Comparison of ENCODE assay signal across 22 cellular contexts in genomic region chr19:32367063-32367462, GRCh38.
"Had no signal": no experiment of that assay in that cellular context is flagged by ENCODE, and none has a peak within 500 bp of the region (broad histone marks: within the 10 kb centered on the region; RNA-seq: fewer than 3 reads in every experiment).

No MANE protein-coding gene starts in this region.

- H3K36me3 ChIP-seq: right lobe of liver, thoracic aorta had no signal

- H3K27ac ChIP-seq: esophagus squamous epithelium, gastroesophageal sphincter, left lung, lower lobe of right lung, pancreas, psoas muscle, right lobe of liver, transverse colon had no signal

- ATAC-seq: gastroesophageal sphincter; left lung; lower lobe of right lung; natural killer cell treated with Interleukin-12 subunit alpha and Interleukin-12 subunit beta and Interleukin-15 and Interleukin-18, amount 100 ng/mL, for 72 hours; pancreas; right lobe of liver; stimulated activated memory B cell treated with anti-CD40 and anti-IgM and Interleukin-4, amounts not matched to agents 10 μg/mL and 1 μg/mL and 100 μg/mL, for 72 hours had no signal

- H3K27me3 ChIP-seq: esophagus squamous epithelium, gastroesophageal sphincter, pancreas, right lobe of liver, transverse colon had no signal

- H3K27ac Mint-ChIP-seq: dendritic cell treated with granulocyte-macrophage colony-stimulating factor and Interleukin-4, amounts not matched to agents 40 ng/mL and 50 ng/mL, for 4 days; mesothelial cell of epicardium; stimulated activated memory B cell treated with anti-CD40 and anti-IgM and Interleukin-4, amounts not matched to agents 10 μg/mL and 1 μg/mL and 100 μg/mL, for 72 hours; stimulated activated naive CD8-positive, alpha-beta T cell treated with anti-CD3 and anti-CD28 coated beads, Interleukin-15, Interleukin-2, amounts not matched to agents 100 ng/mL and 50 ng/mL, for 24 hours had no signal

- H3K27me3 Mint-ChIP-seq: memory B cell; natural killer cell treated with Interleukin-12 subunit alpha and Interleukin-12 subunit beta and Interleukin-15 and Interleukin-18, amount 100 ng/mL, for 72 hours; stimulated activated memory B cell treated with anti-CD40 and anti-IgM and Interleukin-4, amounts not matched to agents 10 μg/mL and 1 μg/mL and 100 μg/mL, for 72 hours; stimulated activated naive CD8-positive, alpha-beta T cell treated with anti-CD3 and anti-CD28 coated beads, Interleukin-15, Interleukin-2, amounts not matched to agents 100 ng/mL and 50 ng/mL, for 24 hours had no signal

- H3K9me3 ChIP-seq: esophagus squamous epithelium, gastroesophageal sphincter, left lung, lower lobe of right lung, pancreas, psoas muscle, right lobe of liver, thoracic aorta, transverse colon had no signal

- H3K4me3 Mint-ChIP-seq: dendritic cell treated with granulocyte-macrophage colony-stimulating factor and Interleukin-4, amounts not matched to agents 40 ng/mL and 50 ng/mL, for 4 days; memory B cell; mesothelial cell of epicardium; natural killer cell treated with Interleukin-12 subunit alpha and Interleukin-12 subunit beta and Interleukin-15 and Interleukin-18, amount 100 ng/mL, for 72 hours; stimulated activated memory B cell treated with anti-CD40 and anti-IgM and Interleukin-4, amounts not matched to agents 10 μg/mL and 1 μg/mL and 100 μg/mL, for 72 hours; stimulated activated naive CD8-positive, alpha-beta T cell treated with anti-CD3 and anti-CD28 coated beads, Interleukin-15, Interleukin-2, amounts not matched to agents 100 ng/mL and 50 ng/mL, for 24 hours had no signal

- H3K9me3 Mint-ChIP-seq: dendritic cell treated with granulocyte-macrophage colony-stimulating factor and Interleukin-4, amounts not matched to agents 40 ng/mL and 50 ng/mL, for 4 days; memory B cell; mesothelial cell of epicardium; natural killer cell treated with Interleukin-12 subunit alpha and Interleukin-12 subunit beta and Interleukin-15 and Interleukin-18, amount 100 ng/mL, for 72 hours; stimulated activated memory B cell treated with anti-CD40 and anti-IgM and Interleukin-4, amounts not matched to agents 10 μg/mL and 1 μg/mL and 100 μg/mL, for 72 hours; stimulated activated naive CD8-positive, alpha-beta T cell treated with anti-CD3 and anti-CD28 coated beads, Interleukin-15, Interleukin-2, amounts not matched to agents 100 ng/mL and 50 ng/mL, for 24 hours had no signal

- DNase-seq: esophagus squamous epithelium; foreskin fibroblast; glutamatergic neuron; islet precursor cell; left lung; lower lobe of right lung; occipital lobe; pancreas; psoas muscle; retina; right lobe of liver; stimulated activated CD4-positive, alpha-beta T cell treated with anti-CD3 and anti-CD28 coated beads, Interleukin-4, amount 100 ng/mL, for 1 hour; stimulated activated CD8-positive, alpha-beta memory T cell treated with anti-CD3 and anti-CD28 coated beads, Interleukin-4, amount 100 ng/mL, for 48 hours; transverse colon had no signal

- H3K4me3 ChIP-seq: esophagus squamous epithelium, gastroesophageal sphincter, left lung, lower lobe of right lung, pancreas, psoas muscle, right lobe of liver, thoracic aorta, transverse colon had no signal
